In genomic region chr17:65071861-65072260, GRCh38 we compare ENCODE assay signal across 18 cellular contexts. TPM values are rescaled to one million over a fixed set of nuclear protein-coding genes. Genes with fewer than 3 reads are reported as not detected.
DNase-seq lines count a peak whose midpoint lies in the region; ATAC-seq and TF ChIP-seq lines count a peak whose summit lies in the region.
"Had no signal": no experiment of that assay in that cellular context is flagged by ENCODE, and none has a peak within 500 bp of the region (broad histone marks: within the 10 kb centered on the region; RNA-seq: fewer than 3 reads in every experiment).

No MANE protein-coding gene starts in this region.

- DNase-seq in Right ventricle myocardium superior, result no peak
- no peak for DNase-seq in right atrium auricular region (ENCODE audit: low spot score)
- peak; percentile 41 for DNase-seq in SW480 (ENCODE audit: low spot score)
- DNase-seq in left ventricle myocardium inferior, result no peak
- no peak for DNase-seq in transverse colon
- DNase-seq in vagina (ENCODE audit: extremely low spot score in 2 of 2), result no peak
- no peak for DNase-seq in Kasumi-1 (lab: John Stamatoyannopoulos, UW)
- DNase-seq: activated CD4-positive, alpha-beta memory T cell treated with anti-CD3 and anti-CD28 coated beads for 36 hours; activated T-cell treated with anti-CD3 and anti-CD28 coated beads, Interleukin-2, amount 50 U/mL, for 48 hours; CD8-positive, alpha-beta T cell; foreskin melanocyte; GF-D8; NCI-H1105 treated with DMSO at 0.1 percent for 48 hours; NCI-H774; stimulated activated naive CD8-positive, alpha-beta T cell treated with anti-CD3 and anti-CD28 coated beads, Interleukin-15, amount 100 ng/mL, for 72 hours; SW 1271; uterus had no signal

- H3K4me3 ChIP-seq in right atrium auricular region, result no peak overlapping the region
- H3K4me3 ChIP-seq in left ventricle myocardium inferior, result no peak overlapping the region
- no peak overlapping the region for H3K4me3 ChIP-seq in transverse colon
- no peak overlapping the region for H3K4me3 ChIP-seq in vagina
- H3K4me3 ChIP-seq: uterus had no signal

- H3K4me1 ChIP-seq in right atrium auricular region (peaks cover 0 to 31% of the 10 kb centered on the region in 2 donors), left ventricle myocardium inferior (peaks cover 51% of the 10 kb centered on the region), transverse colon (peaks cover 13 to 51% (median 30%) of the 10 kb centered on the region in 4 donors), vagina (peaks cover 18% of the 10 kb centered on the region)
- H3K4me1 ChIP-seq: uterus had no signal

- TF ChIP-seq POLR2A in transverse colon (IDR thresholded peaks at IDR 0.05), result no peak
- TF ChIP-seq POLR2A in vagina (IDR thresholded peaks at IDR 0.05), result no peak

- peak; percentile 33 for ATAC-seq in Right ventricle myocardium superior (ENCODE audit: poor library complexity)
- ATAC-seq in HG03108 (IDR thresholded peaks at IDR 0.05; ENCODE audit: unreplicated experiment), result no peak
- ATAC-seq: CD8-positive, alpha-beta T cell; stimulated activated naive CD8-positive, alpha-beta T cell treated with anti-CD3 and anti-CD28 coated beads, Interleukin-15, amount 100 ng/mL, for 72 hours had no signal

- in situ Hi-C loops in transverse colon (cut with MboI; ENCODE audit: low pct_ligation_motif_present in 1 of 4, low pct_unique_long_range_greater_than_20kb in 1 of 4, low sequenced_read_pairs in 3 of 4), result no loop called here

- no peak for TF ChIP-seq CTCF in right atrium auricular region (IDR thresholded peaks at IDR 0.05)
- TF ChIP-seq CTCF in left ventricle myocardium inferior (IDR thresholded peaks at IDR 0.05; ENCODE audit: borderline replicate concordance), result no peak
- no peak for TF ChIP-seq CTCF in transverse colon (IDR thresholded peaks at IDR 0.05)
- no peak for TF ChIP-seq CTCF in vagina (IDR thresholded peaks at IDR 0.05)

- intact Hi-C loops in Right ventricle myocardium superior (cut with DNase I), result no loop called here
- intact Hi-C loops in left ventricle myocardium inferior (cut with micrococcal nuclease), result no loop called here
- intact Hi-C loops in transverse colon (cut with DNase I; ENCODE audit: low total_unique reads), result no loop called here
- intact Hi-C loops in vagina (cut with DNase I), result no loop called here

- H3K36me3 ChIP-seq in right atrium auricular region (no peaks in the 10 kb centered on the region), left ventricle myocardium inferior (no peaks in the 10 kb centered on the region), transverse colon (no peaks in the 10 kb centered on the region), vagina (no peaks in the 10 kb centered on the region)
- H3K36me3 ChIP-seq: uterus had no signal

- TF ChIP-seq EP300 in transverse colon (IDR thresholded peaks at IDR 0.05; ENCODE audit: low read depth), result no peak

- H3K9me3 ChIP-seq in right atrium auricular region (no peaks in the 10 kb centered on the region), left ventricle myocardium inferior (replicated peaks) (no peaks in the 10 kb centered on the region), transverse colon (no peaks in the 10 kb centered on the region), vagina (no peaks in the 10 kb centered on the region)
- H3K9me3 ChIP-seq: uterus had no signal

- H3K27ac ChIP-seq in right atrium auricular region, result peak overlapping the region in 1 of 2 donors; percentile 16
- H3K27ac ChIP-seq in left ventricle myocardium inferior (replicated peaks), result peak overlapping the region; percentile 53
- peak overlapping the region; percentile 72 to 78 (median 76) for H3K27ac ChIP-seq in transverse colon
- no peak overlapping the region for H3K27ac ChIP-seq in vagina
- H3K27ac ChIP-seq: uterus had no signal

- WGBS in transverse colon (ENCODE audit: low coverage in 1 of 2), 2 donors, result 59 to 79% methylated on average over 2 of the region's 2 CpGs

- H3K27me3 ChIP-seq in right atrium auricular region (no peaks in the 10 kb centered on the region), left ventricle myocardium inferior (ENCODE audit: low read depth) (no peaks in the 10 kb centered on the region), transverse colon (no peaks in the 10 kb centered on the region), vagina (no peaks in the 10 kb centered on the region)
- H3K27me3 ChIP-seq: uterus had no signal

RNA-seq across cellular contexts. Expression of gene GNA13, which starts 15.3 kb away (rescaled TPM):
- 21.1 TPM for total RNA-seq in Right ventricle myocardium superior
- total RNA-seq in right atrium auricular region, result 10 to 100 TPM; 29.9 to 35.6 TPM
- 19.7 TPM for total RNA-seq in left ventricle myocardium inferior
- total RNA-seq in transverse colon, result 10 to 100 TPM; 37.8 to 89.4 (median 76.4) TPM
- total RNA-seq in vagina, result 41.7 TPM
